ENCODE assay signal across 11 cellular contexts in genomic region chr9:68802525-68803015, GRCh38.
DNase-seq lines count a peak whose midpoint lies in the region; ATAC-seq, FAIRE-seq and TF ChIP-seq lines count a peak whose summit lies in the region.
"Had no signal": no experiment of that assay in that cellular context is flagged by ENCODE, and none has a peak within 500 bp of the region (broad histone marks: within the 10 kb centered on the region; RNA-seq: fewer than 3 reads in every experiment).

No MANE protein-coding gene starts in this region.

- CTCF ChIA-PET in CD8-positive, alpha-beta T cell (lab: Charles Lee): interaction anchor here (1.3 kb wide), 1 partner anchor 21 kb away, joined by 3 read pairs; no protein-coding TSS in a partner anchor
- CTCF ChIA-PET in HepG2 (lab: Yijun Ruan, JAX; ENCODE audit: low intra/inter-chr PET ratio, low total read pairs): no interaction called here

- peak; percentile 70 for TF ChIP-seq POLR2A in Raji (IDR thresholded peaks at IDR 0.05; ENCODE audit: insufficient read depth, low read depth, low read length)
- no peak for TF ChIP-seq POLR2A in lower leg skin (IDR thresholded peaks at IDR 0.05)
- no peak for TF ChIP-seq POLR2A in HepG2 (IDR thresholded peaks at IDR 0.05; ENCODE audit: insufficient read depth in 1 of 2, low read depth in 2 of 2, low read length in 2 of 2)

- H3K4me3 ChIP-seq in CD4-positive, CD25-positive, alpha-beta regulatory T cell (ENCODE audit: low read depth, low read length): no peak overlapping the region
- H3K4me3 ChIP-seq in lower leg skin (ENCODE audit: low read depth, poor library complexity, severe bottlenecking): no peak overlapping the region
- H3K4me3 ChIP-seq in CD8-positive, alpha-beta T cell (ENCODE audit: low read depth, low read length): no peak overlapping the region
- H3K4me3 ChIP-seq in HepG2 (replicated peaks in 1 of 3; ENCODE audit: insufficient read depth in 1 of 3, low read depth in 2 of 3, low read length in 3 of 3): no peak overlapping the region
- H3K4me3 ChIP-seq: SJSA1 had no signal

- in situ Hi-C loops in HepG2 (cut with HindIII; ENCODE audit: extremely low pct_ligation_motif_present, low pct_unique_long_range_greater_than_20kb): no loop called here

- no peak overlapping the region for H2AFZ ChIP-seq in HepG2 (ENCODE audit: low read length)

- TF ChIP-seq RAD21 in HepG2 (CRISPR knock-in tag; IDR thresholded peaks at IDR 0.05): no peak

- peaks cover 9% of the 10 kb centered on the region for H3K4me1 ChIP-seq in CD4-positive, CD25-positive, alpha-beta regulatory T cell (ENCODE audit: control insufficient read depth, insufficient read depth, low read length, poor library complexity, severe bottlenecking)
- no peaks in the 10 kb centered on the region for H3K4me1 ChIP-seq in CD8-positive, alpha-beta T cell (ENCODE audit: insufficient read depth, low read length)
- no peaks in the 10 kb centered on the region for H3K4me1 ChIP-seq in HepG2 (ENCODE audit: insufficient read depth, low read length)
- H3K4me1 ChIP-seq: foreskin keratinocyte, SJSA1 had no signal

- 56 to 62% methylated on average over 6 of the region's 6 CpGs for WGBS in lower leg skin, 2 donors
- 92% methylated on average over 6 of the region's 6 CpGs for WGBS in HepG2 (ENCODE audit: low lambda C conversion rate)

- no peaks in the 10 kb centered on the region for H3K36me3 ChIP-seq in CD4-positive, CD25-positive, alpha-beta regulatory T cell (ENCODE audit: control insufficient read depth, insufficient read depth, low read length)
- no peaks in the 10 kb centered on the region for H3K36me3 ChIP-seq in CD8-positive, alpha-beta T cell (ENCODE audit: insufficient read depth, low read length)
- peaks cover 0 to 2% of the 10 kb centered on the region in 2 experiments; a peak in 1 of 5 replicates for H3K36me3 ChIP-seq in HepG2 (replicated peaks in 1 of 2; ENCODE audit: control insufficient read depth in 1 of 2, insufficient read depth in 2 of 2, low read length in 2 of 2)
- H3K36me3 ChIP-seq: SJSA1 had no signal

- no peaks in the 10 kb centered on the region for H3K27me3 Mint-ChIP-seq in CD4-positive, CD25-positive, alpha-beta regulatory T cell
- H3K27me3 Mint-ChIP-seq in CD8-positive, alpha-beta T cell (ENCODE audit: low read depth): peaks cover 2% of the 10 kb centered on the region

- ATAC-seq in CD4-positive, CD25-positive, alpha-beta regulatory T cell (ENCODE audit: low read depth in 2 of 2): peak; percentile 18 to 46
- ATAC-seq in GM19023 (IDR thresholded peaks at IDR 0.05; ENCODE audit: unreplicated experiment) (peak; percentile 98), HG02840 (IDR thresholded peaks at IDR 0.05; ENCODE audit: low FRiP score, unreplicated experiment) (peak; percentile 96), HepG2 (no peak)
- no peak for ATAC-seq in CD8-positive, alpha-beta T cell
- ATAC-seq: foreskin keratinocyte had no signal

- TF ChIP-seq EP300 in HepG2 (IDR thresholded peaks at IDR 0.05; ENCODE audit: low read depth in 2 of 2, low read length in 2 of 2) (no peak), HepG2 (CRISPR knock-in tag; IDR thresholded peaks at IDR 0.05; ENCODE audit: borderline replicate concordance) (no peak)

- BruUV-seq in HepG2 (replicated peaks; lab: Mats Ljungman, UMichigan): no TSS peak

- TF ChIP-seq CTCF in lower leg skin (IDR thresholded peaks at IDR 0.05): no peak
- no peak for TF ChIP-seq CTCF in CD8-positive, alpha-beta T cell (IDR thresholded peaks at IDR 0.05)
- no peak for TF ChIP-seq CTCF in HepG2 (CRISPR knock-in tag; IDR thresholded peaks at IDR 0.05)

- H3K27ac ChIP-seq in CD4-positive, CD25-positive, alpha-beta regulatory T cell (ENCODE audit: insufficient read depth, low read length, poor library complexity, severe bottlenecking): no peak overlapping the region
- H3K27ac ChIP-seq in CD8-positive, alpha-beta T cell (ENCODE audit: low read depth, low read length): no peak overlapping the region
- no peak overlapping the region for H3K27ac ChIP-seq in HepG2 (ENCODE audit: extremely low read length, insufficient read depth, low read length)
- H3K27ac ChIP-seq: foreskin keratinocyte, SJSA1 had no signal

- no peaks in the 10 kb centered on the region for H3K9me3 ChIP-seq in CD4-positive, CD25-positive, alpha-beta regulatory T cell (ENCODE audit: control insufficient read depth in 2 of 2, low read length in 2 of 2)
- no peaks in the 10 kb centered on the region for H3K9me3 ChIP-seq in CD8-positive, alpha-beta T cell (ENCODE audit: low read length)
- no peaks in the 10 kb centered on the region for H3K9me3 ChIP-seq in HepG2 (ENCODE audit: low read length)
- H3K9me3 ChIP-seq: SJSA1 had no signal

- H3K27me3 ChIP-seq in CD4-positive, CD25-positive, alpha-beta regulatory T cell (ENCODE audit: control insufficient read depth, insufficient read depth, low read length): no peaks in the 10 kb centered on the region
- H3K27me3 ChIP-seq in CD8-positive, alpha-beta T cell (ENCODE audit: insufficient read depth, low read length): no peaks in the 10 kb centered on the region
- no peaks in the 10 kb centered on the region for H3K27me3 ChIP-seq in HepG2 (ENCODE audit: control insufficient read depth in 1 of 2, insufficient read depth in 2 of 2, low read length in 2 of 2)
- H3K27me3 ChIP-seq: SJSA1 had no signal

- H3K79me2 ChIP-seq in HepG2 (ENCODE audit: insufficient read depth, low read length): no peaks in the 10 kb centered on the region

- no peak overlapping the region for H3K9ac ChIP-seq in HepG2 (ENCODE audit: insufficient read depth, low read depth, low read length)

- DNase-seq in CD4-positive, CD25-positive, alpha-beta regulatory T cell: peak in 1 of 3 donors; percentile 47
- DNase-seq in lower leg skin (ENCODE audit: low spot score in 2 of 2): no peak
- no peak for DNase-seq in CD8-positive, alpha-beta T cell
- DNase-seq in A172 (ENCODE audit: low spot score): no peak
- no peak for DNase-seq in HepG2 (ENCODE audit: low spot score)
- DNase-seq: foreskin keratinocyte, KBM-7 had no signal

- H3K9me3 Mint-ChIP-seq in CD4-positive, CD25-positive, alpha-beta regulatory T cell: no peaks in the 10 kb centered on the region
- H3K9me3 Mint-ChIP-seq in CD8-positive, alpha-beta T cell: no peaks in the 10 kb centered on the region

- intact Hi-C loops in lower leg skin (cut with DNase I; ENCODE audit: low total_unique reads) (no loop called here), HepG2 (cut with micrococcal nuclease; ENCODE audit: unreplicated experiment) (no loop called here)
- intact Hi-C loops in CD8-positive, alpha-beta T cell (cut with DNase I, micrococcal nuclease): no loop called here

- FAIRE-seq in HepG2 (lab: Jason Lieb, UNC): no peak

- no peaks in the 10 kb centered on the region for H4K20me1 ChIP-seq in HepG2 (ENCODE audit: insufficient read depth, low read length)

- H3K27ac Mint-ChIP-seq in CD4-positive, CD25-positive, alpha-beta regulatory T cell: no peak overlapping the region
- no peak overlapping the region for H3K27ac Mint-ChIP-seq in CD8-positive, alpha-beta T cell

- H3K4me1 Mint-ChIP-seq in CD4-positive, CD25-positive, alpha-beta regulatory T cell: peaks cover 0 to 7% (median 6%) of the 10 kb centered on the region in 4 donors
- no peaks in the 10 kb centered on the region for H3K4me1 Mint-ChIP-seq in CD8-positive, alpha-beta T cell (ENCODE audit: low read depth)

- no peak overlapping the region for H3K4me2 ChIP-seq in HepG2 (ENCODE audit: low read depth, low read length)

- no peaks in the 10 kb centered on the region for H3K36me3 Mint-ChIP-seq in CD4-positive, CD25-positive, alpha-beta regulatory T cell
- H3K36me3 Mint-ChIP-seq in CD8-positive, alpha-beta T cell: no peaks in the 10 kb centered on the region

- H3K4me3 Mint-ChIP-seq in CD4-positive, CD25-positive, alpha-beta regulatory T cell: no peak overlapping the region
- no peak overlapping the region for H3K4me3 Mint-ChIP-seq in CD8-positive, alpha-beta T cell

- POLR2A ChIA-PET in CD8-positive, alpha-beta T cell (lab: Charles Lee): no interaction called here
- POLR2A ChIA-PET in HepG2 (lab: Yijun Ruan, JAX): no interaction called here

TF ChIP-seq in HepG2, 621 proteins besides CTCF, POLR2A, EP300 and RAD21 (continues in another document):
- TF ChIP-seq CHD2 (IDR thresholded peaks at IDR 0.05; ENCODE audit: low read depth, low read length) (no peak), ZNF574 (CRISPR knock-in tag; IDR thresholded peaks at IDR 0.05) (no peak), ATM (IDR thresholded peaks at IDR 0.05; ENCODE audit: borderline replicate concordance) (no peak), GLI4 (CRISPR knock-in tag; IDR thresholded peaks at IDR 0.05; ENCODE audit: borderline replicate concordance) (no peak), HNF4G (IDR thresholded peaks at IDR 0.05; ENCODE audit: borderline replicate concordance, low read depth, low read length) (no peak), HNF4G (CRISPR knock-in tag; IDR thresholded peaks at IDR 0.05; ENCODE audit: borderline replicate concordance, low read depth) (no peak), ZNF704 (CRISPR knock-in tag; IDR thresholded peaks at IDR 0.05; ENCODE audit: borderline replicate concordance) (no peak)

Comparison
In these comparisons a context has a peak if more than half of its experiments do, and no peak if none do; other contexts are left out.
1. ATAC-seq: peak in CD4-positive, CD25-positive, alpha-beta regulatory T cell (2 of 2), GM19023 (single experiment) and HG02840 (single experiment); none in CD8-positive, alpha-beta T cell (single experiment) and HepG2 (single experiment).